In the genomic region with DNA sequence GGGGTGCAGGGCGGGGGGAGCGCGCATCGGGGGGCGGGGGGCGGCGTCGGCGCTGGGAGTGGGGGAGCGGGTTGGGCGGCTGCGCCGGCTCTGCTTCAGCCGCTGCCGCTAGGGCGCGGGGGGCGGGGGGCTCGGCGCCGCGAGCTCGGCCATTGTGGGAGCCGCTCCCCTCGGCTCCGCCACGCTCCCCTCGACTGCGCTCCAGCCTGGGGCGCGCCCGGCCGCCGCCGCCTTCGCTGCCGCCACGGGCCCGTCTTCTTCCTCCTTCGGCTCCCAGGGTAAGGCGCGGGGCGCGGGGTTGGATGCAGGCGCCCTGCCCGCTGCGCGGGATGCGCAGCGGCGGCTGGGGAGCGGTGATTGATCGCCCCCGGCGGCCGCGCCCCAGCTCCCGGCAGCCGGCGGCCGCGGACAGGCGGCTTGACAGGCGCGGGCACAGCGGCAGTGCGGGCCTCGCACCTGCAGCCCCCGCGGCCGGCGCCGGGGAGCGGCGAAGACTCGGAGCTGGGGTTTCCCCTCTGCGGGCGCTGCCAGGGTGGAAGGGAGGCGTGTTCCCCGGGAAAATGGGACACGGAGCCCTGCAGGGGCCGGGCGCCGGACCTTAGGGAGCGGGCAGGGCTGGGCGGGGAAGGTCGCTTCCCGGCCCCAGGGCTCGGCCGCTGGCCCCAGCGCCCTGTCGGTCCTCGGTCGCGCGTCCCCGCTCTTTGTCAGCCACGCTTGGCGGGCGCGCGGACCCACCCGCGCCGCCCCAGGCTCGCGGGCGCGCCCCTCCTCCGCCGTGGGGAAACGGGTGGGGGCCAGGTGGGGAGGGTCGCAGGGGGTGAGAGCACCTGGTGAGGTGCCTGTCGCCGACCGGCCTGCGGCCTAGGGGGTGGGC, we compare ENCODE assay signal across 8 cellular contexts. TPM values are rescaled to one million over a fixed set of nuclear protein-coding genes. Genes with fewer than 3 reads are reported as not detected.
DNase-seq lines count a peak whose midpoint lies in the region; ATAC-seq lines count a peak whose summit lies in the region.

No MANE protein-coding gene starts in this region.

- CTCF ChIA-PET in CD8-positive, alpha-beta memory T cell (lab: Charles Lee) = interaction anchor here (1.1 kb wide), 1 partner anchor 18 kb away, joined by 3 read pairs; no protein-coding TSS in a partner anchor

- POLR2A ChIA-PET in CD8-positive, alpha-beta memory T cell (lab: Charles Lee) = no interaction called here

- H3K4me1 Mint-ChIP-seq in CD8-positive, alpha-beta memory T cell = peaks cover 0 to 13% (median 12%) of the 10 kb centered on the region in 3 donors
- H3K4me1 Mint-ChIP-seq in activated T-cell treated with anti-CD3 and anti-CD28 coated beads, Interleukin-2, amount 50 U/mL, for 24 hours (ENCODE audit: low read depth) = peaks cover 9% of the 10 kb centered on the region

- peak in 1 of 5 donors; percentile 18 for DNase-seq in CD8-positive, alpha-beta memory T cell
- peak; percentile 53 for DNase-seq in activated T-cell treated with anti-CD3 and anti-CD28 coated beads, Interleukin-2, amount 50 U/mL, for 24 hours
- peak; percentile 53 for DNase-seq in Right ventricle myocardium superior

- H3K4me3 Mint-ChIP-seq in CD8-positive, alpha-beta memory T cell = peak overlapping the region in 4 of 7 donors; percentile 50 to 76 (median 68)
- peak overlapping the region; percentile 56 for H3K4me3 Mint-ChIP-seq in activated T-cell treated with anti-CD3 and anti-CD28 coated beads, Interleukin-2, amount 50 U/mL, for 24 hours

- ATAC-seq in Right ventricle myocardium superior (ENCODE audit: poor library complexity) = peak; percentile 38
- no peak for ATAC-seq in HG03097 (IDR thresholded peaks at IDR 0.05; ENCODE audit: low FRiP score, unreplicated experiment)
- no peak for ATAC-seq in GM21619 (IDR thresholded peaks at IDR 0.05; ENCODE audit: unreplicated experiment)
- ATAC-seq in HG03342 (IDR thresholded peaks at IDR 0.05; ENCODE audit: unreplicated experiment) = no peak

- peaks cover 37 to 40% of the 10 kb centered on the region in 2 donors for H3K27me3 Mint-ChIP-seq in CD8-positive, alpha-beta memory T cell
- H3K27me3 Mint-ChIP-seq in activated T-cell treated with anti-CD3 and anti-CD28 coated beads, Interleukin-2, amount 50 U/mL, for 24 hours = peaks cover 41% of the 10 kb centered on the region

- no peak overlapping the region for H3K4me3 ChIP-seq in CD8-positive, alpha-beta memory T cell (ENCODE audit: low read length)
- peak overlapping the region; percentile 62 for H3K4me3 ChIP-seq in HUES64 (ENCODE audit: low read length)
- peak overlapping the region; percentile 43 for H3K4me3 ChIP-seq in rectal smooth muscle tissue (ENCODE audit: low read length)

- no peak overlapping the region for H3K27ac Mint-ChIP-seq in CD8-positive, alpha-beta memory T cell
- no peak overlapping the region for H3K27ac Mint-ChIP-seq in activated T-cell treated with anti-CD3 and anti-CD28 coated beads, Interleukin-2, amount 50 U/mL, for 24 hours

- under 1% methylated on average over 117 of the region's 117 CpGs for WGBS in HUES64

- H3K36me3 ChIP-seq in CD8-positive, alpha-beta memory T cell (ENCODE audit: insufficient read depth, low read length) = no peaks in the 10 kb centered on the region
- H3K36me3 ChIP-seq in HUES64 (ENCODE audit: insufficient read depth, low read length) = no peaks in the 10 kb centered on the region
- no peaks in the 10 kb centered on the region for H3K36me3 ChIP-seq in rectal smooth muscle tissue (ENCODE audit: control insufficient read depth, insufficient read depth, low read length)

- H3K4me1 ChIP-seq in CD8-positive, alpha-beta memory T cell (ENCODE audit: insufficient read depth, low read length) = no peaks in the 10 kb centered on the region
- peaks cover 7% of the 10 kb centered on the region for H3K4me1 ChIP-seq in HUES64 (ENCODE audit: insufficient read depth, low read length)
- peaks cover 2% of the 10 kb centered on the region for H3K4me1 ChIP-seq in rectal smooth muscle tissue (ENCODE audit: control insufficient read depth, insufficient read depth, low read length)

- intact Hi-C loops in Right ventricle myocardium superior (cut with DNase I) = no loop called here

- peaks cover 17% of the 10 kb centered on the region for H3K27me3 ChIP-seq in CD8-positive, alpha-beta memory T cell (ENCODE audit: insufficient read depth, low read length, poor library complexity, severe bottlenecking)
- H3K27me3 ChIP-seq in HUES64 (ENCODE audit: insufficient read depth, low read length) (peaks cover 24% of the 10 kb centered on the region), rectal smooth muscle tissue (ENCODE audit: control insufficient read depth, insufficient read depth, low read length) (peaks cover 5% of the 10 kb centered on the region)

- H3K9me3 Mint-ChIP-seq in CD8-positive, alpha-beta memory T cell = no peaks in the 10 kb centered on the region
- H3K9me3 Mint-ChIP-seq in activated T-cell treated with anti-CD3 and anti-CD28 coated beads, Interleukin-2, amount 50 U/mL, for 24 hours = no peaks in the 10 kb centered on the region

- no peak overlapping the region for H3K27ac ChIP-seq in CD8-positive, alpha-beta memory T cell (ENCODE audit: low read depth, low read length)
- H3K27ac ChIP-seq in HUES64 (ENCODE audit: low read depth, low read length) = no peak overlapping the region
- H3K27ac ChIP-seq in rectal smooth muscle tissue (ENCODE audit: low read depth, low read length) = no peak overlapping the region

- no peaks in the 10 kb centered on the region for H3K9me3 ChIP-seq in CD8-positive, alpha-beta memory T cell (ENCODE audit: low read length)
- H3K9me3 ChIP-seq in HUES64 (ENCODE audit: insufficient read depth, low read depth, low read length) = no peaks in the 10 kb centered on the region

- H3K36me3 Mint-ChIP-seq in CD8-positive, alpha-beta memory T cell = no peaks in the 10 kb centered on the region
- no peaks in the 10 kb centered on the region for H3K36me3 Mint-ChIP-seq in activated T-cell treated with anti-CD3 and anti-CD28 coated beads, Interleukin-2, amount 50 U/mL, for 24 hours (ENCODE audit: low read depth)

- H3K9ac ChIP-seq in HUES64 (ENCODE audit: low read depth, low read length) (peak overlapping the region; percentile 59), rectal smooth muscle tissue (ENCODE audit: low read length) (no peak overlapping the region)

RNA-seq across cellular contexts. Expression of a gene that starts 55.4 kb away (rescaled TPM):
- total RNA-seq in CD8-positive, alpha-beta memory T cell = 100 to 1,000 TPM; 174 to 192 TPM
- 594 TPM for polyA plus RNA-seq in CD8-positive, alpha-beta memory T cell
- 468 TPM for polyA plus RNA-seq in HUES64 (2013, experiment 1 of 2)
- polyA plus RNA-seq in HUES64 (2013, experiment 2 of 2) = 484 TPM
- total RNA-seq in Right ventricle myocardium superior = 728 TPM
